Comparison of ENCODE assay signal across 8 cellular contexts in the genomic region with DNA sequence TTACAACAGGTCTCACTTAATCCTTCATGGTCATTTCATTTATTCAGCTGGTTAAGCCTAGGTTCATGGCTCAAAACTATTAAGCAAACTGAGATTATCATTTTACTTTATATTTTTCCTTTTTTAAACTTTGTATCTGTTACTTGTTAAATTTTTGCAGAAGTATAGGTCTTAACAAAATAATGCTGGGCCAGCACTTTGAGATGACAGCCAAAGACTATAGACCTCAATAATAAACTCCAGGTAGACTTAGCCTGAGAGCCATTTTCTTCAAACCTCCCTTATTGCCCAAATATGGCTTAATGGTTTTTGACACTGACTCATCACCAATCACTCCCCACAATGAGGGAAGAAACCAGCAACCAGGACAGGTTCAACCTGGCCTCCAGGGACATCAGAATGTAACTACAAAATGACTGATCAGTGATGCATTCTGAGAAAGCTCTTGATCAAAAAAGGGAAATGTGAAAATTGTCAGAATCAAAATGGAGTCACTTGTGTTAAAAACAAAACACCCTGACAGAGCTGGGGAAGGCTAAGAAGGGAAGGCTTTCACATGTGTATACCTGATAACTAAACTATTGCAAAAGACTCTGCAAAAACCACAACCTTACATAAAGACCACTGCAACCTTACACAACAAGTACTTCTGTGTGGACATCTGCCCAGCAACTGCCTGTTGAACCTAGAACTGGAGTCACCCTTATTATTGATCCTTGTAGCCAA. TPM values are rescaled to one million over a fixed set of nuclear protein-coding genes. Genes with fewer than 3 reads are reported as not detected.
A peak's percentile ranks its signal among the peaks of the same experiment; 100 is the strongest.
DNase-seq lines count a peak whose midpoint lies in the region; ATAC-seq, FAIRE-seq and TF ChIP-seq lines count a peak whose summit lies in the region.

No MANE protein-coding gene starts in this region.

- DNase-seq in GM18507 (ENCODE audit: extremely low spot score, insufficient read length, low read depth) = peak; percentile 29
- peak; percentile 77 for DNase-seq in LHCN-M2 (ENCODE audit: low read depth)
- peak; percentile 35 for DNase-seq in epithelial cell of proximal tubule (ENCODE audit: low read depth)
- no peak for DNase-seq in dorsolateral prefrontal cortex
- no peak for DNase-seq in NCI-H128 (lab: John Stamatoyannopoulos, UW; ENCODE audit: unreplicated experiment)
- no peak for DNase-seq in H7
- DNase-seq in COR-L47 (lab: John Stamatoyannopoulos, UW) = no peak

- H3K36me3 ChIP-seq in H7 (replicated peaks; ENCODE audit: control insufficient read depth, insufficient read depth, low read length) = no peaks in the 10 kb centered on the region

- H3K27me3 ChIP-seq in dorsolateral prefrontal cortex = no peaks in the 10 kb centered on the region
- peaks cover 6% of the 10 kb centered on the region for H3K27me3 ChIP-seq in H7 (ENCODE audit: control insufficient read depth, insufficient read depth, low read length)

- intact Hi-C loops in dorsolateral prefrontal cortex (cut with DNase I) = loop anchor here in 1 of 2 donors (10.0 kb wide), 1 partner anchor 60 kb away; a partner anchor contains a TSS

- H3K4me3 ChIP-seq in epithelial cell of proximal tubule (ENCODE audit: low read depth, low read length) (no peak overlapping the region), dorsolateral prefrontal cortex (no peak overlapping the region), H7 (ENCODE audit: insufficient read depth, low read depth, low read length) (no peak overlapping the region)

- FAIRE-seq in GM18507 (lab: Jason Lieb, UNC) = peak; percentile 95

- ATAC-seq in GM21723 (IDR thresholded peaks at IDR 0.05; ENCODE audit: unreplicated experiment) = peak; percentile 53

- no peak for TF ChIP-seq CTCF in epithelial cell of proximal tubule (conservative IDR thresholded peaks at IDR 0.05; ENCODE audit: low read depth, low read length)
- no peak for TF ChIP-seq CTCF in dorsolateral prefrontal cortex (IDR thresholded peaks at IDR 0.05 in 54 of 56, conservative IDR thresholded peaks at IDR 0.05 in 2 of 56; ENCODE audit: low read depth in 1 of 56, partially characterized antibody in 56 of 56)

- no peak overlapping the region for H3K27ac ChIP-seq in dorsolateral prefrontal cortex

RNA-seq across cellular contexts. Expression of a gene that starts 2.1 kb away (rescaled TPM):
- 8.1 and 12.6 TPM in 2 replicates for total RNA-seq in LHCN-M2 (2014; rRNA removed)
- 4.3 TPM for polyA plus RNA-seq in LHCN-M2 (2012)
- total RNA-seq in epithelial cell of proximal tubule = 9.9 and 13.4 TPM in 2 replicates
- 10 to 100 TPM; 11.7 to 28.0 (median 16.8) TPM for total RNA-seq in dorsolateral prefrontal cortex
- 3.9 and 4.3 TPM in 2 replicates for total RNA-seq in H7 (2014; rRNA removed; shearing (Covaris generic))

Comparison
In these comparisons a context has a peak if more than half of its experiments do, and no peak if none do; other contexts are left out.
1. DNase-seq: peak in GM18507 (single experiment), LHCN-M2 (single experiment) and epithelial cell of proximal tubule (single experiment); none in dorsolateral prefrontal cortex (0 of 10), NCI-H128 (single experiment), H7 (single experiment) and COR-L47 (single experiment).